ENCODE assay signal across 15 cellular contexts in genomic region chr15:85789496-85789875, GRCh38. TPM values are rescaled to one million over a fixed set of nuclear protein-coding genes. Genes with fewer than 3 reads are reported as not detected.
DNase-seq lines count a peak whose midpoint lies in the region; ATAC-seq and TF ChIP-seq lines count a peak whose summit lies in the region.
"Had no signal": no experiment of that assay in that cellular context is flagged by ENCODE, and none has a peak within 500 bp of the region (broad histone marks: within the 10 kb centered on the region; RNA-seq: fewer than 3 reads in every experiment).

No MANE protein-coding gene starts in this region.

- H3K9ac ChIP-seq in HCT116 (ENCODE audit: low read length): no peak overlapping the region

- H3K9me2 ChIP-seq in HCT116 (ENCODE audit: insufficient read depth): no peaks in the 10 kb centered on the region

- TF ChIP-seq CTCF in HCT116 (IDR thresholded peaks at IDR 0.05 in 2 of 3, conservative IDR thresholded peaks at IDR 0.05 in 1 of 3; ENCODE audit: borderline replicate concordance in 1 of 3, insufficient read depth in 1 of 3, low read depth in 2 of 3, low read length in 2 of 3) (no peak), nephron (IDR thresholded peaks at IDR 0.05; ENCODE audit: unreplicated experiment in 3 of 3) (no peak)

- no peak overlapping the region for H3K4me3 Mint-ChIP-seq in activated T-helper 17 cell treated with anti-CD3 and anti-CD28 coated beads, Interleukin-2, amount 50 U/mL, for 72 hours
- peak overlapping the region; percentile 4 to 19 (median 9) for H3K4me3 Mint-ChIP-seq in nephron
- H3K4me3 Mint-ChIP-seq in activated CD4-positive, alpha-beta memory T cell treated with anti-CD3 and anti-CD28 coated beads for 36 hours: no peak overlapping the region
- H3K4me3 Mint-ChIP-seq: B cell; CD8-positive, alpha-beta T cell had no signal

- peaks cover 32% of the 10 kb centered on the region for H3K79me2 ChIP-seq in HCT116 (ENCODE audit: insufficient read depth, low read length)

- H3K27ac Mint-ChIP-seq in activated T-helper 17 cell treated with anti-CD3 and anti-CD28 coated beads, Interleukin-2, amount 50 U/mL, for 72 hours: peak overlapping the region; percentile 15
- peak overlapping the region; percentile 61 to 68 (median 63) for H3K27ac Mint-ChIP-seq in nephron
- H3K27ac Mint-ChIP-seq in activated CD4-positive, alpha-beta memory T cell treated with anti-CD3 and anti-CD28 coated beads for 36 hours: no peak overlapping the region
- H3K27ac Mint-ChIP-seq: B cell had no signal

- H3K9me3 Mint-ChIP-seq in activated T-helper 17 cell treated with anti-CD3 and anti-CD28 coated beads, Interleukin-2, amount 50 U/mL, for 72 hours: no peaks in the 10 kb centered on the region
- no peaks in the 10 kb centered on the region for H3K9me3 Mint-ChIP-seq in nephron
- no peaks in the 10 kb centered on the region for H3K9me3 Mint-ChIP-seq in activated CD4-positive, alpha-beta memory T cell treated with anti-CD3 and anti-CD28 coated beads for 36 hours
- H3K9me3 Mint-ChIP-seq: CD8-positive, alpha-beta T cell had no signal

- H3K4me1 Mint-ChIP-seq in activated T-helper 17 cell treated with anti-CD3 and anti-CD28 coated beads, Interleukin-2, amount 50 U/mL, for 72 hours: peaks cover 17% of the 10 kb centered on the region
- peaks cover 60% of the 10 kb centered on the region for H3K4me1 Mint-ChIP-seq in nephron
- H3K4me1 Mint-ChIP-seq in activated CD4-positive, alpha-beta memory T cell treated with anti-CD3 and anti-CD28 coated beads for 36 hours (ENCODE audit: low read depth): peaks cover 52% of the 10 kb centered on the region

- no TSS peak for BruUV-seq in HCT116 (replicated peaks; lab: Mats Ljungman, UMichigan)

- H3K27ac ChIP-seq in HCT116 (ENCODE audit: low read depth, low read length): no peak overlapping the region
- H3K27ac ChIP-seq: Peyer's patch, SK-N-MC had no signal

- H3K4me2 ChIP-seq in HCT116 (ENCODE audit: low read length): peak overlapping the region; percentile 25

- no peaks in the 10 kb centered on the region for H4K20me1 ChIP-seq in HCT116 (ENCODE audit: insufficient read depth)

- RAD21 ChIA-PET in HCT116 (lab: Charles Lee; ENCODE audit: low non-redundant PET in 1 of 2, low total read pairs in 2 of 2, uncharacterized antibody in 2 of 2, unreplicated experiment in 2 of 2): no interaction called here

- peaks cover 54 to 60% of the 10 kb centered on the region in 2 experiments for H3K4me1 ChIP-seq in HCT116 (ENCODE audit: control insufficient read depth in 1 of 2, insufficient read depth in 2 of 2, low read length in 2 of 2)

- no peak overlapping the region for H3K4me3 ChIP-seq in HCT116 (replicated peaks in 1 of 2; ENCODE audit: low read depth in 1 of 2, low read length in 2 of 2)
- H3K4me3 ChIP-seq: Peyer's patch, SK-N-MC had no signal

- no peak for TF ChIP-seq RAD21 in HCT116 (IDR thresholded peaks at IDR 0.05; ENCODE audit: low read depth)

- H3K27me3 Mint-ChIP-seq in activated T-helper 17 cell treated with anti-CD3 and anti-CD28 coated beads, Interleukin-2, amount 50 U/mL, for 72 hours: no peaks in the 10 kb centered on the region
- H3K27me3 Mint-ChIP-seq in nephron (ENCODE audit: low read depth): no peaks in the 10 kb centered on the region
- no peaks in the 10 kb centered on the region for H3K27me3 Mint-ChIP-seq in activated CD4-positive, alpha-beta memory T cell treated with anti-CD3 and anti-CD28 coated beads for 36 hours
- H3K27me3 Mint-ChIP-seq: B cell had no signal

- CTCF ChIA-PET in HCT116 (lab: Charles Lee): interaction anchor here (1.1 to 1.2 kb wide), 2 partner anchors 11 to 13 kb away, joined by 4 to 8 read pairs; no protein-coding TSS in a partner anchor
- CTCF ChIA-PET in activated CD4-positive, alpha-beta memory T cell treated with anti-CD3 and anti-CD28 coated beads for 36 hours (lab: Charles Lee): no interaction called here

- POLR2A ChIA-PET in HCT116 (lab: Charles Lee): no interaction called here
- POLR2A ChIA-PET in activated CD4-positive, alpha-beta memory T cell treated with anti-CD3 and anti-CD28 coated beads for 36 hours (lab: Charles Lee): no interaction called here

- H3K36me3 ChIP-seq in HCT116 (ENCODE audit: control insufficient read depth in 1 of 2, insufficient read depth in 2 of 2, low read length in 2 of 2): no peaks in the 10 kb centered on the region
- H3K36me3 ChIP-seq: Peyer's patch had no signal

- H3K9me3 ChIP-seq in HCT116 (ENCODE audit: control insufficient read depth in 1 of 2, insufficient read depth in 1 of 2, low read depth in 1 of 2, low read length in 2 of 2): no peaks in the 10 kb centered on the region

- intact Hi-C loops in HCT116 (cut with micrococcal nuclease): loop anchor here (5.0 kb wide), 1 partner anchor 57 kb away; no protein-coding TSS in a partner anchor
- intact Hi-C loops in activated CD4-positive, alpha-beta memory T cell treated with anti-CD3 and anti-CD28 coated beads for 36 hours (cut with micrococcal nuclease): no loop called here

- ATAC-seq in HCT116: no peak
- no peak for ATAC-seq in activated T-helper 17 cell treated with anti-CD3 and anti-CD28 coated beads, Interleukin-2, amount 50 U/mL, for 72 hours (replicated peaks)
- ATAC-seq in HG02884 (IDR thresholded peaks at IDR 0.05; ENCODE audit: unreplicated experiment): no peak
- ATAC-seq in HG02642 (IDR thresholded peaks at IDR 0.05; ENCODE audit: poor library complexity, unreplicated experiment): no peak
- ATAC-seq: CD8-positive, alpha-beta T cell had no signal

- no peaks in the 10 kb centered on the region for H3K27me3 ChIP-seq in HCT116 (ENCODE audit: insufficient read depth, low read length)
- H3K27me3 ChIP-seq: Peyer's patch had no signal

- no peak for DNase-seq in HCT116 (ENCODE audit: low read depth, low spot score)
- no peak for DNase-seq in D341Med (ENCODE audit: low spot score)
- no peak for DNase-seq in activated CD4-positive, alpha-beta memory T cell treated with anti-CD3 and anti-CD28 coated beads for 36 hours
- DNase-seq: CD8-positive, alpha-beta T cell; DND-41; NCI-H1092; NCI-H1694; Right ventricle myocardium superior had no signal

- no peaks in the 10 kb centered on the region for H3K36me3 Mint-ChIP-seq in activated T-helper 17 cell treated with anti-CD3 and anti-CD28 coated beads, Interleukin-2, amount 50 U/mL, for 72 hours (ENCODE audit: low read depth)
- H3K36me3 Mint-ChIP-seq in nephron (ENCODE audit: low read depth): peaks cover 8% of the 10 kb centered on the region
- no peaks in the 10 kb centered on the region for H3K36me3 Mint-ChIP-seq in activated CD4-positive, alpha-beta memory T cell treated with anti-CD3 and anti-CD28 coated beads for 36 hours

- no peak for TF ChIP-seq POLR2A in HCT116 (IDR thresholded peaks at IDR 0.05; ENCODE audit: borderline replicate concordance, extremely low read depth, insufficient read depth, insufficient read length)

- no peak overlapping the region for H2AFZ ChIP-seq in HCT116 (ENCODE audit: low read depth, low read length, poor library complexity, severe bottlenecking)

TF ChIP-seq in HCT116, 20 proteins besides CTCF, POLR2A, EP300 and RAD21:
- TF ChIP-seq ELF1 (IDR thresholded peaks at IDR 0.05; ENCODE audit: borderline replicate concordance, low read depth) (no peak), POLR2AphosphoS5 (IDR thresholded peaks at IDR 0.05; ENCODE audit: low read depth, low read length) (no peak), CEBPB (IDR thresholded peaks at IDR 0.05; ENCODE audit: low read depth) (no peak)
TF ChIP-seq in HCT116: peak in this region for 0.

RNA-seq across cellular contexts. Expression of gene KLHL25, which starts 5.2 kb away (rescaled TPM):
- 5.3 TPM for total RNA-seq in HCT116 (2021; ENCODE audit: unreplicated experiment)
- 2.4 and 2.8 TPM in 2 replicates for polyA plus RNA-seq in HCT116 (2012)
- 1 to 10 TPM; 3.4 to 4.6 TPM for total RNA-seq in activated T-helper 17 cell treated with anti-CD3 and anti-CD28 coated beads, Interleukin-2, amount 50 U/mL, for 72 hours
- total RNA-seq in activated CD4-positive, alpha-beta memory T cell treated with anti-CD3 and anti-CD28 coated beads for 36 hours: 1 to 10 TPM; 5.3 to 5.7 TPM

Comparison
In these comparisons a context has a peak if more than half of its experiments do, and no peak if none do; other contexts are left out.
1. H3K4me3 Mint-ChIP-seq: peak in nephron (3 of 3); none in activated T-helper 17 cell treated with anti-CD3 and anti-CD28 coated beads, Interleukin-2, amount 50 U/mL, for 72 hours (single experiment) and activated CD4-positive, alpha-beta memory T cell treated with anti-CD3 and anti-CD28 coated beads for 36 hours (single experiment).